In the genomic region with DNA sequence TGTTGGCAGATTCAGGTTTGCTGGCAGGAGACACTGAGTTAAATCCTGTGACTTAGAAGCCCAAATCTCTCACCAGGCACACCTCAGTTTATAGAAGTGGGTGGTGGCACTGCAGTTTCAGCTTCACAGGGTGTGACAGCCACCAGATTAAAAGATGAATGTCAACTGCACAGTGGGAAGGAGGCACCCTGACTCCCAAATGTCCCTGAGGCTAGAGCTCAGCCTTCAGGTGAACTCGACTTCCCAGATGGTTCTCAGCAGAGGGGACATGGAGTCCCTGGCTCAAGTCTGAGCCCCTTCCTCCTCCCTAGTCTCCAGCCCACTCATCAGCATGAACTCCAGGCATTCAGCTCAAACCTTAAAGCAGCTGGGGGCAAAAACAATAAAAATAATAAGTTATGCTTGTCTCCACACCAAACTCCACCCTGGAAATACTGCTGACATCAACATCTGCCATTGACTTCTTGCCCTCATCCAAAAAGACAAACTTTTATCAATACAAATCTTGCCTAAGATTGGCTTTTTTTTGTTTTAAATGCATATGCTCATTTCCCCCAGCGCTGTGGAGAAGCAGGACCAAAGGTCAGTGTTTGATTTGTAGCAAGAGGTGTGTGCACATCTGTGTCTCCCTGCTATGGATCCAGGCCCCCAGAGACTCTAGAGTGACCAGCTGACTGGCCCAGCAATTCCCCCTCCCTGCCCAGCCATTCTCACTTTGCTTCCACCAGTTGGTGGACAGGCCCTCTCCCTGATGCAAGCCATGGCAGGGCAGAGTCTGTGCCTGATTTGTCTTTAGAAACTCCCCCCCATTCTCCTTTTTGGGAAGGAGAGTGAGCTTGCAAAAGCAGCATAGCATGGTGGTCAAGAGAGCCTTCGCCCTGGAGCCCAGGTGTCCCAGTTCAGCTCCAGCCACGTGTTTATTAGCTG, we compare ENCODE assay signal across 1 cellular context.
TF ChIP-seq lines count a peak whose summit lies in the region.

No MANE protein-coding gene starts in this region.

TF ChIP-seq in GM23338, 12 proteins besides CTCF, POLR2A, EP300 and RAD21:
- TF ChIP-seq, protein P1, sequence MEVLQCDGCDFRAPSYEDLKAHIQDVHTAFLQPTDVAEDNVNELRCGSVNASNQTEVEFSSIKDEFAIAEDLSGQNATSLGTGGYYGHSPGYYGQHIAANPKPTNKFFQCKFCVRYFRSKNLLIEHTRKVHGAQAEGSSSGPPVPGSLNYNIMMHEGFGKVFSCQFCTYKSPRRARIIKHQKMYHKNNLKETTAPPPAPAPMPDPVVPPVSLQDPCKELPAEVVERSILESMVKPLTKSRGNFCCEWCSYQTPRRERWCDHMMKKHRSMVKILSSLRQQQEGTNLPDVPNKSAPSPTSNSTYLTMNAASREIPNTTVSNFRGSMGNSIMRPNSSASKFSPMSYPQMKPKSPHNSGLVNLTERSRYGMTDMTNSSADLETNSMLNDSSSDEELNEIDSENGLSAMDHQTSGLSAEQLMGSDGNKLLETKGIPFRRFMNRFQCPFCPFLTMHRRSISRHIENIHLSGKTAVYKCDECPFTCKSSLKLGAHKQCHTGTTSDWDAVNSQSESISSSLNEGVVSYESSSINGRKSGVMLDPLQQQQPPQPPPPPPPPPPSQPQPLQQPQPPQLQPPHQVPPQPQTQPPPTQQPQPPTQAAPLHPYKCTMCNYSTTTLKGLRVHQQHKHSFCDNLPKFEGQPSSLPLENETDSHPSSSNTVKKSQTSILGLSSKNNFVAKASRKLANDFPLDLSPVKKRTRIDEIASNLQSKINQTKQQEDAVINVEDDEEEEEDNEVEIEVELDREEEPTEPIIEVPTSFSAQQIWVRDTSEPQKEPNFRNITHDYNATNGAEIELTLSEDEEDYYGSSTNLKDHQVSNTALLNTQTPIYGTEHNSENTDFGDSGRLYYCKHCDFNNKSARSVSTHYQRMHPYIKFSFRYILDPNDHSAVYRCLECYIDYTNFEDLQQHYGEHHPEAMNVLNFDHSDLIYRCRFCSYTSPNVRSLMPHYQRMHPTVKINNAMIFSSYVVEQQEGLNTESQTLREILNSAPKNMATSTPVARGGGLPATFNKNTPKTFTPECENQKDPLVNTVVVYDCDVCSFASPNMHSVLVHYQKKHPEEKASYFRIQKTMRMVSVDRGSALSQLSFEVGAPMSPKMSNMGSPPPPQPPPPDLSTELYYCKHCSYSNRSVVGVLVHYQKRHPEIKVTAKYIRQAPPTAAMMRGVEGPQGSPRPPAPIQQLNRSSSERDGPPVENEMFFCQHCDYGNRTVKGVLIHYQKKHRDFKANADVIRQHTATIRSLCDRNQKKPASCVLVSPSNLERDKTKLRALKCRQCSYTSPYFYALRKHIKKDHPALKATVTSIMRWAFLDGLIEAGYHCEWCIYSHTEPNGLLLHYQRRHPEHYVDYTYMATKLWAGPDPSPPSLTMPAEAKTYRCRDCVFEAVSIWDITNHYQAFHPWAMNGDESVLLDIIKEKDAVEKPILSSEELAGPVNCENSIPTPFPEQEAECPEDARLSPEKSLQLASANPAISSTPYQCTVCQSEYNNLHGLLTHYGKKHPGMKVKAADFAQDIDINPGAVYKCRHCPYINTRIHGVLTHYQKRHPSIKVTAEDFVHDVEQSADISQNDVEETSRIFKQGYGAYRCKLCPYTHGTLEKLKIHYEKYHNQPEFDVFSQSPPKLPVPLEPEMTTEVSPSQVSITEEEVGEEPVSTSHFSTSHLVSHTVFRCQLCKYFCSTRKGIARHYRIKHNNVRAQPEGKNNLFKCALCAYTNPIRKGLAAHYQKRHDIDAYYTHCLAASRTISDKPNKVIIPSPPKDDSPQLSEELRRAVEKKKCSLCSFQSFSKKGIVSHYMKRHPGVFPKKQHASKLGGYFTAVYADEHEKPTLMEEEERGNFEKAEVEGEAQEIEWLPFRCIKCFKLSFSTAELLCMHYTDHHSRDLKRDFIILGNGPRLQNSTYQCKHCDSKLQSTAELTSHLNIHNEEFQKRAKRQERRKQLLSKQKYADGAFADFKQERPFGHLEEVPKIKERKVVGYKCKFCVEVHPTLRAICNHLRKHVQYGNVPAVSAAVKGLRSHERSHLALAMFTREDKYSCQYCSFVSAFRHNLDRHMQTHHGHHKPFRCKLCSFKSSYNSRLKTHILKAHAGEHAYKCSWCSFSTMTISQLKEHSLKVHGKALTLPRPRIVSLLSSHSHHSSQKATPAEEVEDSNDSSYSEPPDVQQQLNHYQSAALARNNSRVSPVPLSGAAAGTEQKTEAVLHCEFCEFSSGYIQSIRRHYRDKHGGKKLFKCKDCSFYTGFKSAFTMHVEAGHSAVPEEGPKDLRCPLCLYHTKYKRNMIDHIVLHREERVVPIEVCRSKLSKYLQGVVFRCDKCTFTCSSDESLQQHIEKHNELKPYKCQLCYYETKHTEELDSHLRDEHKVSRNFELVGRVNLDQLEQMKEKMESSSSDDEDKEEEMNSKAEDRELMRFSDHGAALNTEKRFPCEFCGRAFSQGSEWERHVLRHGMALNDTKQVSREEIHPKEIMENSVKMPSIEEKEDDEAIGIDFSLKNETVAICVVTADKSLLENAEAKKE (CRISPR knock-in tag; IDR thresholded peaks at IDR 0.05) = no peak
- TF ChIP-seq POLR2AphosphoS5 (IDR thresholded peaks at IDR 0.05; ENCODE audit: low read depth) (no peak), EZH2 (IDR thresholded peaks at IDR 0.05; ENCODE audit: low read depth, unreplicated experiment) (no peak), JUNB (IDR thresholded peaks at IDR 0.05; ENCODE audit: unreplicated experiment) (no peak), ZNF331 (CRISPR knock-in tag; IDR thresholded peaks at IDR 0.05; ENCODE audit: low read depth) (no peak), EZH2phosphoT487 (IDR thresholded peaks at IDR 0.05; ENCODE audit: unreplicated experiment) (no peak), ZNF114 (CRISPR knock-in tag; IDR thresholded peaks at IDR 0.05) (no peak), CREB1 (CRISPR knock-in tag; IDR thresholded peaks at IDR 0.05; ENCODE audit: low read depth) (no peak), NANOG (IDR thresholded peaks at IDR 0.05; ENCODE audit: borderline replicate concordance) (no peak)
- TF ChIP-seq, protein P2, sequence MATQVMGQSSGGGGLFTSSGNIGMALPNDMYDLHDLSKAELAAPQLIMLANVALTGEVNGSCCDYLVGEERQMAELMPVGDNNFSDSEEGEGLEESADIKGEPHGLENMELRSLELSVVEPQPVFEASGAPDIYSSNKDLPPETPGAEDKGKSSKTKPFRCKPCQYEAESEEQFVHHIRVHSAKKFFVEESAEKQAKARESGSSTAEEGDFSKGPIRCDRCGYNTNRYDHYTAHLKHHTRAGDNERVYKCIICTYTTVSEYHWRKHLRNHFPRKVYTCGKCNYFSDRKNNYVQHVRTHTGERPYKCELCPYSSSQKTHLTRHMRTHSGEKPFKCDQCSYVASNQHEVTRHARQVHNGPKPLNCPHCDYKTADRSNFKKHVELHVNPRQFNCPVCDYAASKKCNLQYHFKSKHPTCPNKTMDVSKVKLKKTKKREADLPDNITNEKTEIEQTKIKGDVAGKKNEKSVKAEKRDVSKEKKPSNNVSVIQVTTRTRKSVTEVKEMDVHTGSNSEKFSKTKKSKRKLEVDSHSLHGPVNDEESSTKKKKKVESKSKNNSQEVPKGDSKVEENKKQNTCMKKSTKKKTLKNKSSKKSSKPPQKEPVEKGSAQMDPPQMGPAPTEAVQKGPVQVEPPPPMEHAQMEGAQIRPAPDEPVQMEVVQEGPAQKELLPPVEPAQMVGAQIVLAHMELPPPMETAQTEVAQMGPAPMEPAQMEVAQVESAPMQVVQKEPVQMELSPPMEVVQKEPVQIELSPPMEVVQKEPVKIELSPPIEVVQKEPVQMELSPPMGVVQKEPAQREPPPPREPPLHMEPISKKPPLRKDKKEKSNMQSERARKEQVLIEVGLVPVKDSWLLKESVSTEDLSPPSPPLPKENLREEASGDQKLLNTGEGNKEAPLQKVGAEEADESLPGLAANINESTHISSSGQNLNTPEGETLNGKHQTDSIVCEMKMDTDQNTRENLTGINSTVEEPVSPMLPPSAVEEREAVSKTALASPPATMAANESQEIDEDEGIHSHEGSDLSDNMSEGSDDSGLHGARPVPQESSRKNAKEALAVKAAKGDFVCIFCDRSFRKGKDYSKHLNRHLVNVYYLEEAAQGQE (IDR thresholded peaks at IDR 0.05; ENCODE audit: unreplicated experiment) = no peak
- TF ChIP-seq, protein P3, sequence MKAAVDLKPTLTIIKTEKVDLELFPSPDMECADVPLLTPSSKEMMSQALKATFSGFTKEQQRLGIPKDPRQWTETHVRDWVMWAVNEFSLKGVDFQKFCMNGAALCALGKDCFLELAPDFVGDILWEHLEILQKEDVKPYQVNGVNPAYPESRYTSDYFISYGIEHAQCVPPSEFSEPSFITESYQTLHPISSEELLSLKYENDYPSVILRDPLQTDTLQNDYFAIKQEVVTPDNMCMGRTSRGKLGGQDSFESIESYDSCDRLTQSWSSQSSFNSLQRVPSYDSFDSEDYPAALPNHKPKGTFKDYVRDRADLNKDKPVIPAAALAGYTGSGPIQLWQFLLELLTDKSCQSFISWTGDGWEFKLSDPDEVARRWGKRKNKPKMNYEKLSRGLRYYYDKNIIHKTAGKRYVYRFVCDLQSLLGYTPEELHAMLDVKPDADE (IDR thresholded peaks at IDR 0.05) = no peak
